Comparison of ENCODE assay signal across 17 cellular contexts in genomic region chr15:48516125-48516524, GRCh38.
DNase-seq lines count a peak whose midpoint lies in the region; TF ChIP-seq lines count a peak whose summit lies in the region.
"Had no signal": no experiment of that assay in that cellular context is flagged by ENCODE, and none has a peak within 500 bp of the region (broad histone marks: within the 10 kb centered on the region; RNA-seq: fewer than 3 reads in every experiment).

No MANE protein-coding gene starts in this region.

- H3K27me3 ChIP-seq in left ventricle myocardium inferior (ENCODE audit: low read depth) (no peaks in the 10 kb centered on the region), right atrium auricular region (no peaks in the 10 kb centered on the region), subcutaneous abdominal adipose tissue (ENCODE audit: control insufficient read depth in 5 of 5, insufficient read depth in 4 of 5, low read length in 5 of 5) (no peaks in the 10 kb centered on the region)
- H3K27me3 ChIP-seq: BLaER1 treated with 17β-estradiol and CSF1 and Interleukin-3, amounts not matched to agents 10 nM and 100 nM had no signal

- no peaks in the 10 kb centered on the region for H3K4me1 ChIP-seq in left ventricle myocardium inferior
- H3K4me1 ChIP-seq in right atrium auricular region: no peaks in the 10 kb centered on the region
- H3K4me1 ChIP-seq in subcutaneous abdominal adipose tissue (ENCODE audit: control insufficient read depth in 5 of 5, insufficient read depth in 5 of 5, low read length in 5 of 5): peaks cover 0 to 25% (median 16%) of the 10 kb centered on the region in 5 donors
- H3K4me1 ChIP-seq: BLaER1 treated with 17β-estradiol and CSF1 and Interleukin-3, amounts not matched to agents 10 nM and 100 nM had no signal

- H3K9me3 Mint-ChIP-seq in chondrocyte (ENCODE audit: low read depth): no peaks in the 10 kb centered on the region
- no peaks in the 10 kb centered on the region for H3K9me3 Mint-ChIP-seq in osteocyte (ENCODE audit: unreplicated experiment)
- H3K9me3 Mint-ChIP-seq: GM23338, H9 had no signal

- H3K4me3 ChIP-seq in left ventricle myocardium inferior (no peak overlapping the region), right atrium auricular region (no peak overlapping the region), subcutaneous abdominal adipose tissue (ENCODE audit: low read depth in 1 of 5, low read length in 5 of 5) (no peak overlapping the region)
- H3K4me3 ChIP-seq: BLaER1 treated with 17β-estradiol and CSF1 and Interleukin-3, amounts not matched to agents 10 nM and 100 nM; GM23338 had no signal

- H3K4me3 Mint-ChIP-seq in chondrocyte (ENCODE audit: unreplicated experiment) (no peak overlapping the region), osteocyte (ENCODE audit: unreplicated experiment) (no peak overlapping the region)
- H3K4me3 Mint-ChIP-seq: CD4-positive, CD25-positive, alpha-beta regulatory T cell; GM23338; H9 had no signal

- H3K27ac Mint-ChIP-seq in chondrocyte (ENCODE audit: unreplicated experiment): peak overlapping the region; percentile 55
- peak overlapping the region; percentile 45 for H3K27ac Mint-ChIP-seq in osteocyte (ENCODE audit: unreplicated experiment)
- H3K27ac Mint-ChIP-seq: CD4-positive, CD25-positive, alpha-beta regulatory T cell; GM23338; H9 had no signal

- H3K4me1 Mint-ChIP-seq in chondrocyte (ENCODE audit: low read depth): peaks cover 47% of the 10 kb centered on the region
- peaks cover 46% of the 10 kb centered on the region for H3K4me1 Mint-ChIP-seq in osteocyte (ENCODE audit: unreplicated experiment)
- H3K4me1 Mint-ChIP-seq: CD4-positive, CD25-positive, alpha-beta regulatory T cell had no signal

- H3K36me3 ChIP-seq in left ventricle myocardium inferior: peaks cover 54% of the 10 kb centered on the region
- H3K36me3 ChIP-seq in right atrium auricular region: peaks cover 26% of the 10 kb centered on the region
- peaks cover 20 to 73% (median 32%) of the 10 kb centered on the region in 5 donors for H3K36me3 ChIP-seq in subcutaneous abdominal adipose tissue (ENCODE audit: control insufficient read depth in 5 of 5, insufficient read depth in 5 of 5, low read length in 5 of 5)
- H3K36me3 ChIP-seq: BLaER1 treated with 17β-estradiol and CSF1 and Interleukin-3, amounts not matched to agents 10 nM and 100 nM had no signal

- H3K27ac ChIP-seq in left ventricle myocardium inferior (replicated peaks) (peak overlapping the region; percentile 44), right atrium auricular region (no peak overlapping the region), subcutaneous abdominal adipose tissue (ENCODE audit: low read depth, low read length) (peak overlapping the region; percentile 67)
- H3K27ac ChIP-seq: BLaER1 treated with 17β-estradiol and CSF1 and Interleukin-3, amounts not matched to agents 10 nM and 100 nM had no signal

- H3K36me3 Mint-ChIP-seq in chondrocyte (ENCODE audit: low read depth) (peaks cover 74% of the 10 kb centered on the region), osteocyte (ENCODE audit: unreplicated experiment) (peaks cover 90% of the 10 kb centered on the region)
- H3K36me3 Mint-ChIP-seq: CD4-positive, CD25-positive, alpha-beta regulatory T cell had no signal

- H3K9ac ChIP-seq in subcutaneous abdominal adipose tissue (ENCODE audit: low read length in 5 of 5): no peak overlapping the region
- H3K9ac ChIP-seq: BLaER1 treated with 17β-estradiol and CSF1 and Interleukin-3, amounts not matched to agents 10 nM and 100 nM had no signal

- intact Hi-C loops in left ventricle myocardium inferior (cut with micrococcal nuclease): no loop called here

- H3K9me3 ChIP-seq in left ventricle myocardium inferior (replicated peaks): no peaks in the 10 kb centered on the region
- no peaks in the 10 kb centered on the region for H3K9me3 ChIP-seq in right atrium auricular region
- H3K9me3 ChIP-seq in subcutaneous abdominal adipose tissue (ENCODE audit: control insufficient read depth in 5 of 5, low read length in 5 of 5): no peaks in the 10 kb centered on the region
- H3K9me3 ChIP-seq: BLaER1 treated with 17β-estradiol and CSF1 and Interleukin-3, amounts not matched to agents 10 nM and 100 nM had no signal

- TF ChIP-seq CTCF in left ventricle myocardium inferior (IDR thresholded peaks at IDR 0.05; ENCODE audit: borderline replicate concordance): no peak
- no peak for TF ChIP-seq CTCF in right atrium auricular region (IDR thresholded peaks at IDR 0.05)
- no peak for TF ChIP-seq CTCF in chondrocyte (IDR thresholded peaks at IDR 0.05)
- TF ChIP-seq CTCF in osteocyte (IDR thresholded peaks at IDR 0.05): no peak

- H3K27me3 Mint-ChIP-seq in chondrocyte (ENCODE audit: low read depth): no peaks in the 10 kb centered on the region
- H3K27me3 Mint-ChIP-seq in osteocyte (ENCODE audit: unreplicated experiment): no peaks in the 10 kb centered on the region

- DNase-seq in left ventricle myocardium inferior (no peak), right atrium auricular region (ENCODE audit: low spot score) (no peak), chondrocyte (ENCODE audit: low spot score) (no peak), osteocyte (ENCODE audit: extremely low spot score, unreplicated experiment) (no peak), DMS53 treated with DMSO at 0.1 percent for 48 hours (lab: John Stamatoyannopoulos, UW; ENCODE audit: unreplicated experiment) (no peak), NCI-H524 treated with DMSO at 0.1 percent for 48 hours (lab: John Stamatoyannopoulos, UW) (no peak)
- DNase-seq in stimulated activated CD4-positive, alpha-beta T cell treated with anti-CD3 and anti-CD28 coated beads, Interleukin-4, amount 100 ng/mL, for 1 hour: no peak
- DNase-seq: 8988T; AML-193; Calu3; CD4-positive, CD25-positive, alpha-beta regulatory T cell; DMS79 treated with DMSO at 0.1 percent for 48 hours; EL; H9 had no signal

Comparison
In these comparisons a context has a peak if more than half of its experiments do, and no peak if none do; other contexts are left out.
1. H3K27ac ChIP-seq: peak in left ventricle myocardium inferior (single experiment) and subcutaneous abdominal adipose tissue (single experiment); none in right atrium auricular region (0 of 2).